Comparison of ENCODE assay signal across 14 cellular contexts in the genomic region with DNA sequence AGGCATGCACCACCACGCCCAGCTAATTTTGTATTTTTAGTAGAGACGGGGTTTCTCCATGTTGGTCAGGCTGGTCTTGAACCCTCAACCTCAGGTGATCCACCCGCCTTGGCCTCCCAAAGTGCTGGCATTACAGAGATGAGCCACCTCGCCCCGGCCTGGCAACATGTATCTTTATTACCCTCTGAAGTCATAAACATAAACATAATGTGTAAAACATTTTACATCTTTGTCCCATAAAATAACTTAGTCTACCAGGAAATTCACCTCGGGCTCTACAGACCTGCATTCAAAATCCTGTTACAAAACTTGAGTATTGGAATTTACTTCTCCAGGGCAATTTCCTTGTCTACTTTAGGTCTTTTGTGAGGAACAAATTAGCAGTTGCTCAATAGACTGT.
DNase-seq lines count a peak whose midpoint lies in the region; ATAC-seq and TF ChIP-seq lines count a peak whose summit lies in the region.
"Had no signal": no experiment of that assay in that cellular context is flagged by ENCODE, and none has a peak within 500 bp of the region (broad histone marks: within the 10 kb centered on the region; RNA-seq: fewer than 3 reads in every experiment).

No MANE protein-coding gene starts in this region.

- intact Hi-C loops in mucosa of descending colon (cut with DNase I, micrococcal nuclease): no loop called here

- H3K36me3 ChIP-seq in mucosa of descending colon (ENCODE audit: low read depth): no peaks in the 10 kb centered on the region

- no peak overlapping the region for H3K4me3 ChIP-seq in mucosa of descending colon
- H3K4me3 ChIP-seq: A549 had no signal

- ATAC-seq in mucosa of descending colon: peak; percentile 63
- no peak for ATAC-seq in omental fat pad (ENCODE audit: low FRiP score)
- ATAC-seq: A549 had no signal

- no peak for TF ChIP-seq CTCF in mucosa of descending colon (IDR thresholded peaks at IDR 0.05)
- TF ChIP-seq CTCF in omental fat pad (IDR thresholded peaks at IDR 0.05): no peak

- DNase-seq in NOMO-1 (lab: John Stamatoyannopoulos, UW; ENCODE audit: unreplicated experiment in 2 of 2) (peak; percentile 13 to 16), NOMO-1 treated with dmso at 0.1 percent for 144 hours (lab: John Stamatoyannopoulos, UW; ENCODE audit: unreplicated experiment) (no peak), mucosa of descending colon (peak in 1 of 3 donors; percentile 30), renal cortical epithelial cell (ENCODE audit: low read depth) (peak; percentile 2), DMS114 treated with DMSO at 0.1 percent for 48 hours (lab: John Stamatoyannopoulos, UW; ENCODE audit: unreplicated experiment) (no peak), omental fat pad (ENCODE audit: low spot score) (no peak), RKO (ENCODE audit: low spot score) (no peak)
- DNase-seq: AML-193; CD4-positive, alpha-beta memory T cell; DMS79 treated with DMSO at 0.1 percent for 48 hours; GF-D8; H9; IMR-90 had no signal

- no peaks in the 10 kb centered on the region for H3K4me1 ChIP-seq in mucosa of descending colon (ENCODE audit: low read depth)
- H3K4me1 ChIP-seq: A549 had no signal

- H3K9me3 ChIP-seq in mucosa of descending colon: no peaks in the 10 kb centered on the region
- H3K9me3 ChIP-seq: A549 had no signal

Comparison
In these comparisons a context has a peak if more than half of its experiments do, and no peak if none do; other contexts are left out.
1. DNase-seq: peak in NOMO-1 (2 of 2) and renal cortical epithelial cell (single experiment); none in NOMO-1 treated with dmso at 0.1 percent for 144 hours (single experiment), DMS114 treated with DMSO at 0.1 percent for 48 hours (single experiment), omental fat pad (single experiment) and RKO (single experiment).